In the genomic region with DNA sequence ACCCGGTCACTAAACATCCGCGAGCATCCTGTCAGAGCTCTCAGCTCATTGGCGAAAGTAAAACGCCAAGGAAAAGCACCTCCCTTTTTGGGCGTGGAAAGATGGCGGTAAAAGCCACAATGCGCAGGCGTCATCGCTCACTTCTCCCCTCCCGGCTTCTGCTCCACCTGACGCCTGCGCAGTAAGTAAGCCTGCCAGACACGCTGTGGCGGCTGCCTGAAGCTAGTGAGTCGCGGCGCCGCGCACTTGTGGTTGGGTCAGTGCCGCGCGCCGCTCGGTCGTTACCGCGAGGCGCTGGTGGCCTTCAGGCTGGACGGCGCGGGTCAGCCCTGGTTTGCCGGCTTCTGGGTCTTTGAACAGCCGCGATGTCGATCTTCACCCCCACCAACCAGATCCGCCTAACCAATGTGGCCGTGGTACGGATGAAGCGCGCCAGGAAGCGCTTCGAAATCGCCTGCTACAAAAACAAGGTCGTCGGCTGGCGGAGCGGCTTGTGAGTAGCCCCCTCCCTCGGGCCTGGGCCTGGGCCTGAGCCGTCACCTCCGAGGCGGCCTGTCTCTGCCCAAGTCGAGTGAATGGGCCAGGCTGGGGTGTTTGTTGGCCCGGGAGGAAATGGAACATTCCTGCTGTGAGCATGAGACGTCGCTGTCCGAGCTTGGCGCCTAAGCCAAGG, we compare ENCODE assay signal across 8 cellular contexts. TPM values are rescaled to one million over a fixed set of nuclear protein-coding genes. Genes with fewer than 3 reads are reported as not detected.
DNase-seq lines count a peak whose midpoint lies in the region; ATAC-seq, FAIRE-seq and TF ChIP-seq lines count a peak whose summit lies in the region.
"Not testable (repeated sequence)": the region's sequence is repeated elsewhere in the genome, so short reads cannot be mapped to it uniquely, and the experiment has no call there.

No MANE protein-coding gene starts in this region.

- not testable (repeated sequence) for H3K36me3 ChIP-seq in kidney (ENCODE audit: control insufficient read depth in 1 of 2, insufficient read depth in 2 of 2, low read length in 2 of 2)

- H3K4me3 ChIP-seq in kidney (ENCODE audit: low read length in 2 of 2): peak overlapping the region; percentile 63 to 88

- peak; percentile 76 for TF ChIP-seq POLR2A in GM19193 (IDR thresholded peaks at IDR 0.05; ENCODE audit: extremely low read depth, insufficient read depth, insufficient read length)

- H3K9me3 ChIP-seq in kidney (ENCODE audit: control insufficient read depth in 1 of 2, low read length in 2 of 2): not testable (repeated sequence)

- H3K27ac ChIP-seq in kidney (ENCODE audit: low read depth in 2 of 2, low read length in 2 of 2): peak overlapping the region; percentile 90 to 93

- not testable (repeated sequence) for FAIRE-seq in kidney (lab: Jason Lieb, UNC)

- intact Hi-C loops in kidney (cut with DNase I): not testable (repeated sequence)

- TF ChIP-seq CTCF in kidney (IDR thresholded peaks at IDR 0.05; ENCODE audit: borderline replicate concordance, extremely low read depth, insufficient read depth): not testable (repeated sequence)

- DNase-seq in Ammon's horn (ENCODE audit: low spot score) (peak; percentile 98), NCI-H460 (ENCODE audit: extremely low read depth, low read depth) (peak; percentile 99), cerebellum (ENCODE audit: low spot score) (peak; percentile 80), kidney (peak; percentile 98)
- peak; percentile 95 for DNase-seq in activated CD4-positive, alpha-beta T cell treated with anti-CD3 and anti-CD28 coated beads for 1 hour
- DNase-seq in stimulated activated CD4-positive, alpha-beta T cell treated with anti-CD3 and anti-CD28 coated beads, Interleukin-15, amount 100 ng/mL, for 1 hour (ENCODE audit: low read depth in 1 of 2, low spot score in 1 of 2): peak; percentile 88 to 95

- not testable (repeated sequence) for H3K4me1 ChIP-seq in kidney (ENCODE audit: control insufficient read depth in 1 of 2, insufficient read depth in 1 of 2, low read depth in 1 of 2, low read length in 2 of 2)

- peak; percentile 52 for ATAC-seq in HG03432 (IDR thresholded peaks at IDR 0.05; ENCODE audit: unreplicated experiment)

- H3K9ac ChIP-seq in kidney (ENCODE audit: low read length in 2 of 2): peak overlapping the region; percentile 85 to 87

RNA-seq across cellular contexts. Expression of gene TYW1B, which starts 1.4 kb away (rescaled TPM):
- total RNA-seq in NCI-H460 (2014; rRNA removed; shearing (Covaris generic)): 0.89 and 1.2 TPM in 2 replicates
- polyA plus RNA-seq in NCI-H460 (2014; cell fraction: nucleus; rRNA removed): 0.74 and 1.4 TPM in 2 replicates
- total RNA-seq in cerebellum: 3.9 TPM
- 2.9 TPM for total RNA-seq in kidney
- polyA plus RNA-seq in kidney (ENCODE audit: insufficient read depth, low read depth, low replicate concordance): 3.2 TPM

Comparison
In these comparisons a context has a peak if more than half of its experiments do, and no peak if none do; other contexts are left out.
1. Peak in every context shown above with its lines: DNase-seq, ATAC-seq, H3K4me3 ChIP-seq and H3K27ac ChIP-seq.